Comparison of ENCODE assay signal across 19 cellular contexts in genomic region chr1:217087981-217088380, GRCh38.
DNase-seq lines count a peak whose midpoint lies in the region; ATAC-seq and TF ChIP-seq lines count a peak whose summit lies in the region.
"Had no signal": no experiment of that assay in that cellular context is flagged by ENCODE, and none has a peak within 500 bp of the region (broad histone marks: within the 10 kb centered on the region; RNA-seq: fewer than 3 reads in every experiment).

No MANE protein-coding gene starts in this region.

- ATAC-seq in HG02623 (IDR thresholded peaks at IDR 0.05; ENCODE audit: unreplicated experiment): no peak
- no peak for ATAC-seq in GM21360 (IDR thresholded peaks at IDR 0.05; ENCODE audit: unreplicated experiment)
- ATAC-seq in HG02642 (IDR thresholded peaks at IDR 0.05; ENCODE audit: poor library complexity, unreplicated experiment): no peak
- ATAC-seq: effector memory CD8-positive, alpha-beta T cell; K562 had no signal

- H3K27ac ChIP-seq in HUES64 (ENCODE audit: low read depth, low read length) (no peak overlapping the region), sigmoid colon (peak overlapping the region in 3 of 4 donors; percentile 52 to 81 (median 57))
- H3K27ac ChIP-seq: BLaER1, WERI-Rb-1 had no signal

- no peak for TF ChIP-seq CTCF in sigmoid colon (IDR thresholded peaks at IDR 0.05)

- intact Hi-C loops in sigmoid colon (cut with DNase I): no loop called here

- no peak for TF ChIP-seq POLR2A in sigmoid colon (IDR thresholded peaks at IDR 0.05)

- TF ChIP-seq EP300 in sigmoid colon (IDR thresholded peaks at IDR 0.05): no peak

- peak overlapping the region; percentile 58; the same call in 1 of the 2 replicates for H3K4me3 ChIP-seq in HUES64 (ENCODE audit: low read length)
- no peak overlapping the region for H3K4me3 ChIP-seq in sigmoid colon
- H3K4me3 ChIP-seq: BLaER1, K562 had no signal

- H3K27me3 ChIP-seq in HUES64 (ENCODE audit: insufficient read depth, low read length) (peaks cover 64% of the 10 kb centered on the region), sigmoid colon (no peaks in the 10 kb centered on the region)
- H3K27me3 ChIP-seq: BLaER1 had no signal

- DNase-seq in cerebellar cortex (ENCODE audit: low spot score) (peak; percentile 16), inferior parietal cortex (ENCODE audit: extremely low spot score) (peak; percentile 49), sigmoid colon (no peak), NOMO-1 (lab: John Stamatoyannopoulos, UW; ENCODE audit: unreplicated experiment in 2 of 2) (no peak)
- DNase-seq: activated CD4-positive, alpha-beta T cell treated with anti-CD3 and anti-CD28 coated beads for 48 hours; amniotic stem cell; DMS153; effector memory CD8-positive, alpha-beta T cell; NCI-H1092; NCI-H187; stimulated activated CD4-positive, alpha-beta T cell treated with anti-CD3 and anti-CD28 coated beads, Interleukin-4, amount 100 ng/mL, for 24 hours; T1000; WERI-Rb-1 had no signal

- H3K9ac ChIP-seq in HUES64 (ENCODE audit: low read depth, low read length): no peak overlapping the region
- H3K9ac ChIP-seq: BLaER1 had no signal

- H3K9me3 ChIP-seq in HUES64 (ENCODE audit: insufficient read depth, low read depth, low read length): no peaks in the 10 kb centered on the region
- H3K9me3 ChIP-seq in sigmoid colon: no peaks in the 10 kb centered on the region

- H3K36me3 ChIP-seq in HUES64 (ENCODE audit: insufficient read depth, low read length): no peaks in the 10 kb centered on the region
- no peaks in the 10 kb centered on the region for H3K36me3 ChIP-seq in sigmoid colon
- H3K36me3 ChIP-seq: BLaER1, WERI-Rb-1 had no signal

- WGBS in HUES64: 60% methylated on average over 2 of the region's 3 CpGs
- WGBS in sigmoid colon, 2 donors: 83 to 88% methylated on average over 3 of the region's 3 CpGs

- peaks cover 19% of the 10 kb centered on the region for H3K4me1 ChIP-seq in HUES64 (ENCODE audit: insufficient read depth, low read length)
- H3K4me1 ChIP-seq in sigmoid colon: peaks cover 0 to 25% (median 21%) of the 10 kb centered on the region in 4 donors
- H3K4me1 ChIP-seq: BLaER1 had no signal

Comparison
In these comparisons a context has a peak if more than half of its experiments do, and no peak if none do; other contexts are left out.
1. DNase-seq: peak in cerebellar cortex (single experiment) and inferior parietal cortex (single experiment); none in sigmoid colon (single experiment) and NOMO-1 (0 of 2).